ENCODE assay signal across 7 cellular contexts in the genomic region with DNA sequence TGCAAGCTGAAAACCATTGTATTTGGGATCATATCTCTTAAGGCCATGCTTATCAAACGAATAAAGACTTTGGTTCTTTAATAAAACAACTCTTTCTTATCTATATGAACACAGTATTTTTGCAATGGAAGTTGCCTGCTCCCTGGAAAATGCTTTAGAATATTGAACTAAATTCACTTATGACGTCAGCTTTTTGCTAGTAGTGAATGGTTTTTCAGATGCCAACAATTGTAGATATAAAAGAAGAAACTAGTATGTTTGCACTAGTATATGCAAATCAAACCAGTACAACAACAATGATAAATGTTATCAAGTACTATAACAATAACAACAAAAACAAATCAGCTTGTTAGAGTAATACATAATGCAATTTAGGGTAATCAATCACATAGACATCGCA.
"Had no signal": no experiment of that assay in that cellular context is flagged by ENCODE, and none has a peak within 500 bp of the region (broad histone marks: within the 10 kb centered on the region; RNA-seq: fewer than 3 reads in every experiment).

No MANE protein-coding gene starts in this region.

- ATAC-seq: GM12878 had no signal

- H3K4me3 ChIP-seq: GM12878 had no signal

- DNase-seq: GDM1, GF-D8 had no signal

- FAIRE-seq: GM12878, GM12891, GM12892, GM18507, GM19239 had no signal
